11 cellular contexts compared by ENCODE assay signal in genomic region chr12:132284071-132284492, GRCh38. TPM values are rescaled to one million over a fixed set of nuclear protein-coding genes. Genes with fewer than 3 reads are reported as not detected.
DNase-seq lines count a peak whose midpoint lies in the region; ATAC-seq and TF ChIP-seq lines count a peak whose summit lies in the region.
"Had no signal": no experiment of that assay in that cellular context is flagged by ENCODE, and none has a peak within 500 bp of the region (broad histone marks: within the 10 kb centered on the region; RNA-seq: fewer than 3 reads in every experiment).

No MANE protein-coding gene starts in this region.

- dilution Hi-C loops in mammary epithelial cell (cut with HindIII; ENCODE audit: low sequenced_read_pairs) = loop anchor here (5.0 kb wide), 1 partner anchor 78 kb away; no protein-coding TSS in a partner anchor

- H3K27ac ChIP-seq in mammary epithelial cell (ENCODE audit: insufficient read depth, low read depth, low read length) = no peak overlapping the region
- H3K27ac ChIP-seq in Panc1 (ENCODE audit: low read length) = no peak overlapping the region
- H3K27ac ChIP-seq: upper lobe of left lung had no signal

- intact Hi-C loops in MCF 10A (cut with micrococcal nuclease) = loop anchor here (5.0 to 10.0 kb wide), 2 partner anchors 71 to 128 kb away; no protein-coding TSS in a partner anchor
- intact Hi-C loops in mammary epithelial cell (cut with micrococcal nuclease) = no loop called here
- intact Hi-C loops in Panc1 (cut with micrococcal nuclease; ENCODE audit: unreplicated experiment) = loop anchor here (10.0 kb wide), 1 partner anchor 101 kb away; no protein-coding TSS in a partner anchor

- H3K27me3 ChIP-seq in mammary epithelial cell (ENCODE audit: insufficient read depth, low read length) (no peaks in the 10 kb centered on the region), Panc1 (ENCODE audit: control insufficient read depth, insufficient read depth, low read length) (no peaks in the 10 kb centered on the region)

- 85% methylated on average over 22 of the region's 26 CpGs for WGBS in mammary epithelial cell (ENCODE audit: low coverage, missing lambda C conversion rate)

- no peak overlapping the region for H2AFZ ChIP-seq in mammary epithelial cell (ENCODE audit: low read depth, low read length)

- H3K4me1 Mint-ChIP-seq in MCF 10A (ENCODE audit: insufficient read depth, unreplicated experiment) = peaks cover 31% of the 10 kb centered on the region

- BruUV-seq in MCF 10A (replicated peaks; lab: Mats Ljungman, UMichigan) (no TSS peak), mammary epithelial cell (replicated peaks; lab: Mats Ljungman, UMichigan) (no TSS peak), Panc1 (replicated peaks; lab: Mats Ljungman, UMichigan) (no TSS peak)

- H3K4me3 ChIP-seq in mammary epithelial cell (replicated peaks in 1 of 3; ENCODE audit: insufficient read depth in 1 of 3, low read depth in 2 of 3, low read length in 3 of 3) = no peak overlapping the region
- H3K4me3 ChIP-seq in Panc1 (ENCODE audit: low read depth in 2 of 2, low read length in 2 of 2) = no peak overlapping the region
- no peak overlapping the region for H3K4me3 ChIP-seq in fibroblast of mammary gland (ENCODE audit: control insufficient read depth, low read depth, low read length)
- H3K4me3 ChIP-seq: upper lobe of left lung had no signal

- H3K27me3 Mint-ChIP-seq in MCF 10A (ENCODE audit: insufficient read depth, unreplicated experiment) = no peaks in the 10 kb centered on the region

- H3K4me1 ChIP-seq in mammary epithelial cell (ENCODE audit: insufficient read depth, low read length) (peaks cover 12% of the 10 kb centered on the region), Panc1 (ENCODE audit: control insufficient read depth, insufficient read depth, low read length) (peaks cover 7% of the 10 kb centered on the region; the same call in 1 of the 2 replicates)

- H3K36me3 ChIP-seq in mammary epithelial cell (ENCODE audit: insufficient read depth, low read length) (no peaks in the 10 kb centered on the region), Panc1 (ENCODE audit: control insufficient read depth, insufficient read depth, low read length) (no peaks in the 10 kb centered on the region)
- H3K36me3 ChIP-seq: upper lobe of left lung had no signal

- H3K9me3 ChIP-seq in mammary epithelial cell (replicated peaks; ENCODE audit: insufficient read depth, low read length) (peaks cover 14% of the 10 kb centered on the region), Panc1 (ENCODE audit: control insufficient read depth, insufficient read depth, low read depth, low read length) (no peaks in the 10 kb centered on the region)
- H3K9me3 ChIP-seq: upper lobe of left lung had no signal

- no peaks in the 10 kb centered on the region for H4K20me1 ChIP-seq in mammary epithelial cell (ENCODE audit: insufficient read depth, low read length)

- ATAC-seq in Panc1 (peak; percentile 65), GM19455 (IDR thresholded peaks at IDR 0.05; ENCODE audit: unreplicated experiment) (no peak)

- POLR2A ChIA-PET in MCF 10A (lab: Yijun Ruan, JAX) = interaction anchor here (0.7 to 1.9 kb wide), 4 partner anchors 8 to 122 kb away, joined by 3 to 20 read pairs (median 3); no protein-coding TSS in a partner anchor
- POLR2A ChIA-PET in Panc1 (lab: Charles Lee) = no interaction called here

- H3K9ac ChIP-seq in mammary epithelial cell (ENCODE audit: insufficient read depth, low read length) = no peak overlapping the region

- no peaks in the 10 kb centered on the region for H3K36me3 Mint-ChIP-seq in MCF 10A (ENCODE audit: insufficient read depth, unreplicated experiment)
- H3K36me3 Mint-ChIP-seq: memory B cell had no signal

- CTCF ChIA-PET in MCF 10A (lab: Yijun Ruan, JAX) = interaction anchor here (0.6 to 1.4 kb wide), 5 partner anchors 9 to 122 kb away, joined by 3 to 5 read pairs (median 3); no protein-coding TSS in a partner anchor
- CTCF ChIA-PET in mammary epithelial cell (lab: Charles Lee; ENCODE audit: low non-redundant PET) = no interaction called here
- CTCF ChIA-PET in Panc1 (lab: Charles Lee) = no interaction called here

- no peak overlapping the region for H3K4me2 ChIP-seq in mammary epithelial cell (ENCODE audit: insufficient read depth, low read depth, low read length)

- TF ChIP-seq CTCF in MCF 10A (IDR thresholded peaks at IDR 0.05; ENCODE audit: unreplicated experiment) = peak; percentile 23
- peak in 1 of 2 donors; percentile 42 for TF ChIP-seq CTCF in mammary epithelial cell (conservative IDR thresholded peaks at IDR 0.05 in 1 of 2, IDR thresholded peaks at IDR 0.05 in 1 of 2; ENCODE audit: extremely low read depth in 1 of 2, insufficient read depth in 1 of 2, low read depth in 1 of 2, low read length in 2 of 2)
- TF ChIP-seq CTCF in Panc1 (IDR thresholded peaks at IDR 0.05) = peak; percentile 83
- peak; percentile 50 for TF ChIP-seq CTCF in fibroblast of mammary gland (conservative IDR thresholded peaks at IDR 0.05; ENCODE audit: control insufficient read depth, insufficient read depth, low read depth, low read length)

- peak overlapping the region; percentile 59 for H3K27ac Mint-ChIP-seq in MCF 10A (ENCODE audit: low read depth, unreplicated experiment)
- H3K27ac Mint-ChIP-seq: memory B cell had no signal

- H3K9me3 Mint-ChIP-seq in MCF 10A (ENCODE audit: unreplicated experiment) = no peaks in the 10 kb centered on the region
- H3K9me3 Mint-ChIP-seq: memory B cell had no signal

- peak; percentile 48 for DNase-seq in MCF 10A (ENCODE audit: unreplicated experiment)
- DNase-seq in mammary epithelial cell = no peak
- DNase-seq in Panc1 (ENCODE audit: low read depth, low spot score) = no peak
- peak; percentile 42 for DNase-seq in fibroblast of mammary gland (ENCODE audit: low read depth)
- peak; percentile 20 for DNase-seq in stromal cell of bone marrow (ENCODE audit: low read depth)
- DNase-seq in H4 (ENCODE audit: low spot score) = no peak
- DNase-seq in COLO668 (lab: John Stamatoyannopoulos, UW; ENCODE audit: unreplicated experiment) = no peak

- peak overlapping the region; percentile 5 for H3K4me3 Mint-ChIP-seq in MCF 10A (ENCODE audit: unreplicated experiment)

- in situ Hi-C loops in mammary epithelial cell (cut with MboI; ENCODE audit: low sequenced_read_pairs in 2 of 2) = no loop called here
- in situ Hi-C loops in Panc1 (cut with HindIII; ENCODE audit: low pct_unique_long_range_greater_than_20kb, low sequenced_read_pairs) = no loop called here

- H3K79me2 ChIP-seq in mammary epithelial cell (ENCODE audit: insufficient read depth, low read length) = no peaks in the 10 kb centered on the region

RNA-seq across cellular contexts. Expression of gene GALNT9, which starts 45.3 kb away (rescaled TPM):
- total RNA-seq in MCF 10A (2022) (3.2 and 4.4 TPM in 2 replicates), mammary epithelial cell (not detected), Panc1 (2021; ENCODE audit: unreplicated experiment) (0.33 TPM)
- not detected for polyA plus RNA-seq in mammary epithelial cell
- polyA minus RNA-seq in mammary epithelial cell = not detected
- 0.67 TPM for polyA plus RNA-seq in Panc1 (2012; ENCODE audit: insufficient read length)
- 1.2 and 1.7 TPM in 2 replicates for total RNA-seq in H4 (2014; rRNA removed; shearing (Covaris generic))
- total RNA-seq: M059J had no signal

Comparison
In these comparisons a context has a peak if more than half of its experiments do, and no peak if none do; other contexts are left out.
1. DNase-seq: peak in MCF 10A (single experiment), fibroblast of mammary gland (single experiment) and stromal cell of bone marrow (single experiment); none in mammary epithelial cell (single experiment), Panc1 (single experiment), H4 (single experiment) and COLO668 (single experiment).